Comparison of ENCODE assay signal across 19 cellular contexts in the genomic region with DNA sequence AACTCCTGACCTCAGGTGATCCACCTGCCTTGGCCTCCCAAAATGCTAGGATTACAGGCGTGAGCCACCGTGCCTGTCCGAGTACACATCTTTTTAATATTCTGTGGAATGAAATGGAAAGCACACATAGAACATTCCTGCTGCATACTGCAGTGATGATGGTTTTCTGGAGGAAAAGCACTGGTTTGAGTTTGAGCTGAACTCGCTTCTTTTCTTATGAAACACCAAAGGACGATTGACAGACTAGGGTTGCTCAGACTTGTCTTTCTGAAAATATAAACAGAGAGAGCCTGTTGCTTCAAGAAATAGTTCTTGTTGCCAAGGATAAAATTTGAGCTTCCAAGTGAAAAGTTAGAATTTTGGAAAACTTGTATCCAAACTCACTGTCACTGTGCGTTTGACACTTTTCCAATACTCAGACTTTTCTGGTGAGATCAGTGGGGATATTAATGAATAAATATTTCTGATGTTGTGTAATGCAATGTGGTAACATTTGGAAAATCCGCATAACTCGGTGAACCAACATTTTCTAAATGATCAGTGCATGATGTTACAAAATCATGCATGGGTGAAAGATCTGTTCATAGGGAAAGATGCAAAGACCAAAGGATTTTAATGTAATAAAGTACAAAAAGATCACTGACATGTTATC. TPM values are rescaled to one million over a fixed set of nuclear protein-coding genes. Genes with fewer than 3 reads are reported as not detected.
DNase-seq lines count a peak whose midpoint lies in the region; ATAC-seq and TF ChIP-seq lines count a peak whose summit lies in the region.
"Had no signal": no experiment of that assay in that cellular context is flagged by ENCODE, and none has a peak within 500 bp of the region (broad histone marks: within the 10 kb centered on the region; RNA-seq: fewer than 3 reads in every experiment).

No MANE protein-coding gene starts in this region.

- peak overlapping the region; percentile 19 for H3K4me3 ChIP-seq in AG10803 (ENCODE audit: low read length)
- no peak overlapping the region for H3K4me3 ChIP-seq in epithelial cell of esophagus (ENCODE audit: low read length)
- H3K4me3 ChIP-seq in neural progenitor cell = no peak overlapping the region
- H3K4me3 ChIP-seq: Peyer's patch had no signal

- no peak overlapping the region for H3K4me3 Mint-ChIP-seq in neural progenitor cell
- H3K4me3 Mint-ChIP-seq: B cell; CD4-positive, alpha-beta T cell had no signal

- ATAC-seq in GM18511 (IDR thresholded peaks at IDR 0.05; ENCODE audit: unreplicated experiment) = no peak

- peak; percentile 86 for DNase-seq in AG10803 (ENCODE audit: low read depth)
- DNase-seq in epithelial cell of esophagus (ENCODE audit: low read depth) = peak; percentile 32
- DNase-seq in iris pigment epithelial cell (ENCODE audit: low read depth) = peak; percentile 48
- peak; percentile 18 for DNase-seq in stromal cell of bone marrow (ENCODE audit: low read depth)
- no peak for DNase-seq in activated CD4-positive, alpha-beta T cell treated with anti-CD3 and anti-CD28 coated beads for 4 hours
- DNase-seq in D341Med (ENCODE audit: low spot score) = no peak
- no peak for DNase-seq in neural progenitor cell (ENCODE audit: low spot score)
- DNase-seq: Calu3; CD4-positive, alpha-beta T cell; DMS79; HCEC 1CT; Kasumi-1; NCI-H1105 treated with DMSO at 0.1 percent for 48 hours; NCI-H187; NCI-H82; Peyer's patch; Right ventricle myocardium superior had no signal

- H3K4me1 Mint-ChIP-seq in neural progenitor cell = no peaks in the 10 kb centered on the region
- H3K4me1 Mint-ChIP-seq: B cell had no signal

- H3K79me2 ChIP-seq in neural progenitor cell (ENCODE audit: low read depth) = no peaks in the 10 kb centered on the region

- H3K9me3 Mint-ChIP-seq in neural progenitor cell = peaks cover 3% of the 10 kb centered on the region
- H3K9me3 Mint-ChIP-seq: CD4-positive, alpha-beta T cell had no signal

- TF ChIP-seq CTCF in AG10803 (conservative IDR thresholded peaks at IDR 0.05; ENCODE audit: low read length) (no peak), epithelial cell of esophagus (IDR thresholded peaks at IDR 0.05; ENCODE audit: insufficient read depth, low read depth, low read length, missing control alignments) (no peak), neural progenitor cell (IDR thresholded peaks at IDR 0.05) (no peak)

- no peaks in the 10 kb centered on the region for H3K36me3 ChIP-seq in neural progenitor cell
- H3K36me3 ChIP-seq: Peyer's patch had no signal

- no peaks in the 10 kb centered on the region for H3K9me3 ChIP-seq in neural progenitor cell (ENCODE audit: low read depth)
- H3K9me3 ChIP-seq: Peyer's patch had no signal

- H3K4me1 ChIP-seq in neural progenitor cell = no peaks in the 10 kb centered on the region
- H3K4me1 ChIP-seq: Peyer's patch had no signal

- no peak overlapping the region for H3K4me2 ChIP-seq in neural progenitor cell

- peaks cover 2% of the 10 kb centered on the region for H3K27me3 Mint-ChIP-seq in neural progenitor cell (ENCODE audit: insufficient read depth, low read depth)
- H3K27me3 Mint-ChIP-seq: B cell; CD4-positive, alpha-beta T cell had no signal

- H3K27ac ChIP-seq in neural progenitor cell = no peak overlapping the region
- H3K27ac ChIP-seq: Peyer's patch had no signal

- H4K20me1 ChIP-seq in neural progenitor cell (ENCODE audit: low read depth) = no peaks in the 10 kb centered on the region

- H3K27me3 ChIP-seq in neural progenitor cell = no peaks in the 10 kb centered on the region
- H3K27me3 ChIP-seq: Peyer's patch had no signal

- peaks cover 4% of the 10 kb centered on the region for H3F3A ChIP-seq in neural progenitor cell (ENCODE audit: low read depth)

- H2AFZ ChIP-seq in neural progenitor cell (replicated peaks) = no peak overlapping the region

- no peak overlapping the region for H3K9ac ChIP-seq in neural progenitor cell

- H3K27ac Mint-ChIP-seq in neural progenitor cell = no peak overlapping the region
- H3K27ac Mint-ChIP-seq: B cell; CD4-positive, alpha-beta T cell had no signal

- peaks cover 25% of the 10 kb centered on the region for H3K36me3 Mint-ChIP-seq in neural progenitor cell

RNA-seq across cellular contexts. Expression of a gene that starts 15.0 kb away (rescaled TPM):
- 2.2 and 5.5 TPM in 2 replicates for total RNA-seq in neural progenitor cell (ENCODE audit: low replicate concordance)

RNA-seq across cellular contexts. Expression of a gene that starts 15.2 kb away (rescaled TPM):
- total RNA-seq in neural progenitor cell (ENCODE audit: low replicate concordance) = 55.5 and 103 TPM in 2 replicates

RNA-seq across cellular contexts. Expression of a gene that starts 17.2 kb away (rescaled TPM):
- total RNA-seq in neural progenitor cell (ENCODE audit: low replicate concordance) = 0.31 and 0.47 TPM in 2 replicates
- total RNA-seq: Peyer's patch, Right ventricle myocardium superior had no signal

RNA-seq across cellular contexts. Expression of a gene that starts 34.9 kb away (rescaled TPM):
- total RNA-seq in neural progenitor cell (ENCODE audit: low replicate concordance) = 5.3 and 19.0 TPM in 2 replicates

RNA-seq across cellular contexts. Expression of a gene that starts 35.1 kb away (rescaled TPM):
- total RNA-seq in neural progenitor cell (ENCODE audit: low replicate concordance) = 54.9 and 77.8 TPM in 2 replicates

Comparison
In these comparisons a context has a peak if more than half of its experiments do, and no peak if none do; other contexts are left out.
1. DNase-seq: peak in AG10803 (single experiment), epithelial cell of esophagus (single experiment), iris pigment epithelial cell (single experiment) and stromal cell of bone marrow (single experiment); none in activated CD4-positive, alpha-beta T cell treated with anti-CD3 and anti-CD28 coated beads for 4 hours (0 of 2), D341Med (single experiment) and neural progenitor cell (single experiment).